ENCODE assay signal across 8 cellular contexts in the genomic region with DNA sequence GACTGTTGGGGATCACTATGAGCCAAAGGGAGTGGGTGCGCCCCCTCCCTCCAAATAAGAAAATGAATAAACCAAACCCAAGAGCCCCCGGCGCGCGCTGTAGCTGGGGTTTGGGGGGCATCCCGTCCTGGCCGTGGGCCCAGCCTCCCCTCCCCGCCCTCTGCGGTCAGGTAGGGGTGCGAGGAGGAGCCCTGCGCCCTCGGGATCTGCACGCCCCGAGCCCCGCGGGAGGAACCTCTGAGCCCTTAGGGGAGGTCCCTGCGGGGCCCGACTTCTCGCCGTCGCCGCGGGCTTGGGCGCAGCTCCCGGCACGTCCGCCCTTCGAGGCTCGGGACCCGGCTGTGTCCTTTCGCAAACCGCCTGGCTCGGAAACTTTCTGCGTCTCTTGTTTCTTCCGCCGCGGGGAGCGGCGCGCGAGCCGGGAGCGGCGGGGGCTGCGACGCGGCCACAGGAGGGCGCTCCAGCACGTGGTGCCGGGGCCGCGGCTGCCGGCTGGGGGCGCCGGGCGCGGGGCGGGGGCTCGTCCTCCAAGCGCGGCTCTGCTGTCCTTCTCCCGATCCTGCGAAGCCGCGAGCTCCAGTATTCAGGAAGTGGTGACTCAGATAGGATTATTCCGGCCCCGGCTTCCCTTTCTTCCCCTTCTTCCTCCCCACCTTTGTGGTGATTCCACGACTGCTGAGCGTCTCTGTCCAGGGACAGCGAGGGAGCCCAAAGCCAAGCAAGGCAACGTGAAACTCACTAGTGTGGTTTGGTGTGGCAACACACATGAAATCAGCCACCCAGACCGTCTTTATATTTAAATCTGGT. TPM values are rescaled to one million over a fixed set of nuclear protein-coding genes. Genes with fewer than 3 reads are reported as not detected.
DNase-seq lines count a peak whose midpoint lies in the region; ATAC-seq, FAIRE-seq and TF ChIP-seq lines count a peak whose summit lies in the region.

No MANE protein-coding gene starts in this region.

- ATAC-seq in HCT116, result peak; percentile 51
- ATAC-seq in GM12878, result peak; percentile 56
- peak; percentile 87 to 89 for ATAC-seq in gastrocnemius medialis
- ATAC-seq in GM21360 (IDR thresholded peaks at IDR 0.05; ENCODE audit: unreplicated experiment), result no peak

- TF ChIP-seq CTCF in HCT116 (IDR thresholded peaks at IDR 0.05 in 2 of 3, conservative IDR thresholded peaks at IDR 0.05 in 1 of 3; ENCODE audit: borderline replicate concordance in 1 of 3, insufficient read depth in 1 of 3, low read depth in 2 of 3, low read length in 2 of 3), result peak; percentile 52 to 83 (median 63)
- TF ChIP-seq CTCF in GM12878 (IDR thresholded peaks at IDR 0.05 in 2 of 3, conservative IDR thresholded peaks at IDR 0.05 in 1 of 3; ENCODE audit: control insufficient read depth in 2 of 3, extremely low read depth in 1 of 3, insufficient read depth in 1 of 3, low read depth in 3 of 3, low read length in 3 of 3), result peak; percentile 57 to 93 (median 61); a peak in 5 of 6 replicates
- peak; percentile 59 to 95 (median 94) for TF ChIP-seq CTCF in gastrocnemius medialis (IDR thresholded peaks at IDR 0.05 in 4 of 5, conservative IDR thresholded peaks at IDR 0.05 in 1 of 5)

- H3K4me1 ChIP-seq in HCT116 (ENCODE audit: control insufficient read depth in 1 of 2, insufficient read depth in 2 of 2, low read length in 2 of 2) (peaks cover 21 to 35% of the 10 kb centered on the region in 2 experiments), GM12878 (ENCODE audit: control insufficient read depth, insufficient read depth, low read length) (no peaks in the 10 kb centered on the region; the same call in 1 of the 2 replicates), gastrocnemius medialis (peaks cover 6 to 9% of the 10 kb centered on the region in 2 donors)

- RAD21 ChIA-PET in HCT116 (lab: Charles Lee; ENCODE audit: low non-redundant PET in 1 of 2, low total read pairs in 2 of 2, uncharacterized antibody in 2 of 2, unreplicated experiment in 2 of 2) (interaction anchor here in 1 of 2 experiments (0.9 to 1.4 kb wide), 2 partner anchors 97 to 224 kb away, joined by 3 to 6 read pairs; no protein-coding TSS in a partner anchor), GM12878 (lab: Charles Lee; ENCODE audit: unreplicated experiment) (interaction anchor here (0.7 to 8.2 kb wide), 25 partner anchors 10 to 436 kb away, joined by 3 to 74 read pairs (median 4); a partner anchor contains a TSS)

- H3K9me2 ChIP-seq in HCT116 (ENCODE audit: insufficient read depth), result no peaks in the 10 kb centered on the region

- POLR2A ChIA-PET in HCT116 (lab: Charles Lee) (interaction anchor here (0.9 to 3.2 kb wide), 5 partner anchors 10 to 226 kb away, joined by 3 to 11 read pairs (median 4); no protein-coding TSS in a partner anchor), GM12878 (lab: Charles Lee) (interaction anchor here (0.5 to 2.0 kb wide), 10 partner anchors 11 to 1008 kb away, joined by 3 to 6 read pairs (median 4); no protein-coding TSS in a partner anchor)

- FAIRE-seq in GM12878 (lab: Jason Lieb, UNC), result no peak

- H3K27me3 ChIP-seq in HCT116 (ENCODE audit: insufficient read depth, low read length) (no peaks in the 10 kb centered on the region), GM12878 (replicated peaks in 1 of 2; ENCODE audit: control insufficient read depth in 2 of 2, insufficient read depth in 2 of 2, low read length in 1 of 2) (no peaks in the 10 kb centered on the region), gastrocnemius medialis (no peaks in the 10 kb centered on the region)

- no peaks in the 10 kb centered on the region for H4K20me1 ChIP-seq in HCT116 (ENCODE audit: insufficient read depth)
- no peaks in the 10 kb centered on the region for H4K20me1 ChIP-seq in GM12878 (ENCODE audit: control insufficient read depth, insufficient read depth)

- DNase-seq in DMS153 treated with DMSO at 0.1 percent for 48 hours (lab: John Stamatoyannopoulos, UW; ENCODE audit: unreplicated experiment), result peak; percentile 70
- peak; percentile 56 for DNase-seq in HCT116 (ENCODE audit: low read depth, low spot score)
- DNase-seq in NCI-H146 (lab: John Stamatoyannopoulos, UW), result peak; percentile 83
- DNase-seq in T1000 (lab: John Stamatoyannopoulos, UW), result peak; percentile 84
- DNase-seq in GM12878 (ENCODE audit: low read depth, low spot score), result no peak
- peak; percentile 68 to 79 for DNase-seq in gastrocnemius medialis

- peak; percentile 72 for TF ChIP-seq RAD21 in HCT116 (IDR thresholded peaks at IDR 0.05; ENCODE audit: low read depth)
- peak; percentile 78 for TF ChIP-seq RAD21 in GM12878 (IDR thresholded peaks at IDR 0.05; ENCODE audit: insufficient read depth, low read depth, low read length)

- intact Hi-C loops in HCT116 (cut with micrococcal nuclease) (loop anchor here (1.0 to 5.0 kb wide), 6 partner anchors 44 to 449 kb away; a partner anchor contains a TSS), GM12878 (cut with micrococcal nuclease; ENCODE audit: unreplicated experiment) (loop anchor here (1.0 to 10.0 kb wide), 8 partner anchors 12 to 664 kb away; a partner anchor contains a TSS), gastrocnemius medialis (cut with DNase I; ENCODE audit: low total_unique reads) (loop anchor here (1.0 to 5.0 kb wide), 3 partner anchors 97 to 311 kb away; no protein-coding TSS in a partner anchor)

- TSS peak; percentile 76 for BruUV-seq in HCT116 (replicated peaks; lab: Mats Ljungman, UMichigan)
- BruUV-seq in GM12878 (replicated peaks; lab: Mats Ljungman, UMichigan), result TSS peak; percentile 84

- SMC1A ChIA-PET in GM12878 (lab: Charles Lee; ENCODE audit: uncharacterized antibody, unreplicated experiment), result interaction anchor here (0.8 to 6.2 kb wide), 35 partner anchors 9 to 339 kb away, joined by 3 to 100 read pairs (median 4); a partner anchor contains a TSS

- H3K4me3 ChIP-seq in HCT116 (replicated peaks in 1 of 2; ENCODE audit: low read depth in 1 of 2, low read length in 2 of 2) (peak overlapping the region; percentile 66 to 89), GM12878 (peak overlapping the region; percentile 88), iPS-11a (ENCODE audit: low read depth, low read length) (peak overlapping the region; percentile 84), gastrocnemius medialis (peak overlapping the region; percentile 59 to 85 (median 78))

- TF ChIP-seq POLR2A in HCT116 (IDR thresholded peaks at IDR 0.05; ENCODE audit: borderline replicate concordance, extremely low read depth, insufficient read depth, insufficient read length) (no peak), GM12878 (IDR thresholded peaks at IDR 0.05; ENCODE audit: low read depth, low read length) (peak; percentile 79), gastrocnemius medialis (IDR thresholded peaks at IDR 0.05) (peak; percentile 82 to 84)

- peak overlapping the region; percentile 73 for H3K27ac ChIP-seq in HCT116 (ENCODE audit: low read depth, low read length)
- peak overlapping the region; percentile 87 for H3K27ac ChIP-seq in GM12878 (ENCODE audit: control insufficient read depth, insufficient read depth)
- peak overlapping the region; percentile 79 to 94 (median 84) for H3K27ac ChIP-seq in gastrocnemius medialis

- H3K9me3 ChIP-seq in HCT116 (ENCODE audit: control insufficient read depth in 1 of 2, insufficient read depth in 1 of 2, low read depth in 1 of 2, low read length in 2 of 2) (no peaks in the 10 kb centered on the region), GM12878 (replicated peaks; ENCODE audit: control insufficient read depth, insufficient read depth, low read length) (no peaks in the 10 kb centered on the region), gastrocnemius medialis (no peaks in the 10 kb centered on the region)

- H3K79me2 ChIP-seq in HCT116 (ENCODE audit: insufficient read depth, low read length) (peaks cover 34% of the 10 kb centered on the region; the same call in 1 of the 2 replicates), GM12878 (ENCODE audit: control insufficient read depth, insufficient read depth, low read length) (peaks cover 60% of the 10 kb centered on the region)

- H3K9ac ChIP-seq in HCT116 (ENCODE audit: low read length) (peak overlapping the region; percentile 86), GM12878 (ENCODE audit: control insufficient read depth, insufficient read depth, low read length) (peak overlapping the region; percentile 85)

- TF ChIP-seq EP300 in GM12878 (IDR thresholded peaks at IDR 0.05; ENCODE audit: borderline replicate concordance in 1 of 2, control insufficient read depth in 1 of 2, low read depth in 2 of 2, low read length in 2 of 2), result 0 out of 4 replicates have a peak, but pooled peaks of 1 of the 2 experiments have one; percentile 18

- H3K36me3 ChIP-seq in HCT116 (ENCODE audit: control insufficient read depth in 1 of 2, insufficient read depth in 2 of 2, low read length in 2 of 2) (no peaks in the 10 kb centered on the region), GM12878 (ENCODE audit: control insufficient read depth in 2 of 2, insufficient read depth in 2 of 2, low read length in 1 of 2) (peaks cover 0 to 5% of the 10 kb centered on the region in 2 experiments; a peak in 2 of 4 replicates), gastrocnemius medialis (no peaks in the 10 kb centered on the region)

- in situ Hi-C loops in GM12878 (cut with MboI) (loop anchor here (5.0 kb wide), 3 partner anchors 224 to 309 kb away; no protein-coding TSS in a partner anchor), gastrocnemius medialis (cut with MboI; ENCODE audit: low sequenced_read_pairs in 4 of 4) (loop anchor here in 2 of 4 donors (5.0 to 10.0 kb wide), 4 partner anchors 94 to 309 kb away; no protein-coding TSS in a partner anchor)

- H3K4me2 ChIP-seq in HCT116 (ENCODE audit: low read length) (peak overlapping the region; percentile 97), GM12878 (ENCODE audit: control insufficient read depth, insufficient read depth) (peak overlapping the region; percentile 92)

- H2AFZ ChIP-seq in HCT116 (ENCODE audit: low read depth, low read length, poor library complexity, severe bottlenecking) (no peak overlapping the region), GM12878 (ENCODE audit: control insufficient read depth, low read depth, low read length) (peak overlapping the region; percentile 81)

- WGBS in GM12878 (ENCODE audit: insufficient coverage, insufficient replicate concordance, low lambda C conversion rate, missing lambda C conversion rate), result under 1% methylated on average over 60 of the region's 72 CpGs

- CTCF ChIA-PET in HCT116 (lab: Charles Lee) (interaction anchor here (0.6 to 3.6 kb wide), 25 partner anchors 9 to 403 kb away, joined by 3 to 41 read pairs (median 4); no protein-coding TSS in a partner anchor), GM12878 (lab: Yijun Ruan, JAX) (interaction anchor here (0.8 to 19.8 kb wide), 41 partner anchors 10 to 407 kb away, joined by 3 to 291 read pairs (median 4); a partner anchor contains a TSS)

RNA-seq across cellular contexts. Expression of a gene that starts 1.6 kb away (rescaled TPM):
- total RNA-seq in HCT116 (2021; ENCODE audit: unreplicated experiment), result 41.9 TPM
- polyA plus RNA-seq in HCT116 (2012), result 41.1 and 57.8 TPM in 2 replicates
- total RNA-seq in GM12878 (2013; cell fraction: nucleolus; rRNA removed), result 66.8 and 74.2 TPM in 2 replicates
- 29.3 and 36.0 TPM in 2 replicates for total RNA-seq in GM12878 (2014; rRNA removed)
- 56.0 and 59.8 TPM in 2 replicates for total RNA-seq in GM12878 (2014; rRNA removed; fragmentation: Illumina TruSeq; extraction: Trizol)
- total RNA-seq in GM12878 (2021), result 57.1 and 62.4 TPM in 2 replicates
- 31.7 TPM for polyA plus RNA-seq in GM12878 (2011; ENCODE audit: low read depth)
- 56.1 and 71.0 TPM in 2 replicates for polyA plus RNA-seq in GM12878 (2011; rRNA removed)
- 33.6 and 48.4 TPM in 2 replicates for polyA plus RNA-seq in GM12878 (2011; cell fraction: cytosol; rRNA removed)
- polyA plus RNA-seq in GM12878 (2011; cell fraction: nucleus; rRNA removed), result 20.8 and 26.9 TPM in 2 replicates
- polyA plus RNA-seq in GM12878 (2012), result 44.8 and 50.5 TPM in 2 replicates
- 60.9 and 84.9 TPM in 2 replicates for polyA plus RNA-seq in GM12878 (2014; fragmentation: Illumina TruSeq; extraction: Trizol)
- 10 to 100 TPM; 12.2 to 24.6 TPM for polyA plus RNA-seq in GM12878 (2014; fragmentation: Nextera tagmentation; extraction: Ambion mirVana)
- 27.0 and 27.2 TPM in 2 replicates for polyA plus RNA-seq in GM12878 (2014; rRNA removed)
- 10 to 100 TPM; 44.0 to 50.6 TPM for polyA plus RNA-seq in GM12878 (2016; fragmentation: Nextera tagmentation; extraction: Ambion mirVana)
- 50.2 and 52.9 TPM in 2 replicates for polyA minus RNA-seq in GM12878 (2011; rRNA and poly(A)+ RNA removed)
- 19.9 and 22.7 TPM in 2 replicates for polyA minus RNA-seq in GM12878 (2011; cell fraction: cytosol; rRNA and poly(A)+ RNA removed)
- 15.8 and 34.8 TPM in 2 replicates for polyA minus RNA-seq in GM12878 (2011; cell fraction: nucleus; rRNA and poly(A)+ RNA removed)
- total RNA-seq in gastrocnemius medialis, result 1 to 10 TPM; 2.3 to 8.6 (median 4.3) TPM

RNA-seq across cellular contexts. Expression of a gene that starts 12.3 kb away (rescaled TPM):
- total RNA-seq in HCT116 (2021; ENCODE audit: unreplicated experiment), result 115 TPM
- polyA plus RNA-seq in HCT116 (2012), result 54.1 and 55.3 TPM in 2 replicates
- total RNA-seq in GM12878 (2013; cell fraction: nucleolus; rRNA removed), result 39.0 and 45.6 TPM in 2 replicates
- total RNA-seq in GM12878 (2014; rRNA removed), result 19.8 and 21.4 TPM in 2 replicates
- total RNA-seq in GM12878 (2014; rRNA removed; fragmentation: Illumina TruSeq; extraction: Trizol), result 36.2 and 37.3 TPM in 2 replicates
- 51.5 and 53.5 TPM in 2 replicates for total RNA-seq in GM12878 (2021)
- 16.5 TPM for polyA plus RNA-seq in GM12878 (2011; ENCODE audit: low read depth)
- polyA plus RNA-seq in GM12878 (2011; rRNA removed), result 44.0 and 59.3 TPM in 2 replicates
- 16.3 and 17.9 TPM in 2 replicates for polyA plus RNA-seq in GM12878 (2011; cell fraction: cytosol; rRNA removed)
- polyA plus RNA-seq in GM12878 (2011; cell fraction: nucleus; rRNA removed), result 13.2 and 18.5 TPM in 2 replicates
- polyA plus RNA-seq in GM12878 (2012), result 35.3 and 36.4 TPM in 2 replicates
- polyA plus RNA-seq in GM12878 (2014; fragmentation: Illumina TruSeq; extraction: Trizol), result 88.0 and 105 TPM in 2 replicates
- polyA plus RNA-seq in GM12878 (2014; fragmentation: Nextera tagmentation; extraction: Ambion mirVana), result 10 to 100 TPM; 21.2 to 33.0 TPM
- 48.0 and 50.9 TPM in 2 replicates for polyA plus RNA-seq in GM12878 (2014; rRNA removed)
- polyA plus RNA-seq in GM12878 (2016; fragmentation: Nextera tagmentation; extraction: Ambion mirVana), result 100 to 1,000 TPM; 139 to 149 TPM
- 7.2 and 17.8 TPM in 2 replicates for polyA minus RNA-seq in GM12878 (2011; rRNA and poly(A)+ RNA removed)
- 10.3 and 10.6 TPM in 2 replicates for polyA minus RNA-seq in GM12878 (2011; cell fraction: cytosol; rRNA and poly(A)+ RNA removed)
- polyA minus RNA-seq in GM12878 (2011; cell fraction: nucleus; rRNA and poly(A)+ RNA removed), result 7.9 and 18.6 TPM in 2 replicates
- 10 to 100 TPM; 52.0 to 89.6 (median 69.9) TPM for total RNA-seq in gastrocnemius medialis
